Comparison of ENCODE assay signal across 8 cellular contexts in the genomic region with DNA sequence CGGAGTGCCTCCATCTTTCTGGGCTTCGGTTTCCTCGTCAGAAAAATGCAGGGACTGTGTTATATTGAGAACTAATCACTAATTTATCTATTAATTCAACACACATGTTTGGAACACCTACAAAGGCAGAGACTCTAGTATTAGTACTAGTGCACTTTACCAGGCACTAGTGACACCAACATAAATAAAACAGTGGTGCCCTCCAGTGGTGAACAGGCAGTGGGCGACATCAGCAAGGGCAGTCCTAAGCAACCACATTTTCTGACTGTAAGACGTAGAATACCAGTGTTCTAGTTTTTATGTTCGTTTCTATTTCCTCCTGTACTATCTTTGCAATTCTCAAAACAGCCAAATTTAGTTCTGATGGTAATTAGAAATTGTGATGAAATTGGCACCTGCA.
DNase-seq lines count a peak whose midpoint lies in the region; ATAC-seq, FAIRE-seq and TF ChIP-seq lines count a peak whose summit lies in the region.

No MANE protein-coding gene starts in this region.

- no peak overlapping the region for H2AK5ac ChIP-seq in mesendoderm (ENCODE audit: low read length)

- no peaks in the 10 kb centered on the region for H3K36me3 ChIP-seq in CD4-positive, CD25-positive, alpha-beta regulatory T cell (ENCODE audit: control insufficient read depth, insufficient read depth, low read length)
- H3K36me3 ChIP-seq in body of pancreas (replicated peaks in 1 of 2; ENCODE audit: insufficient read depth in 1 of 2, low read depth in 2 of 2) (no peaks in the 10 kb centered on the region), mesendoderm (ENCODE audit: control insufficient read depth, insufficient read depth, low read length) (no peaks in the 10 kb centered on the region)

- peaks cover 2% of the 10 kb centered on the region for H3K27me3 ChIP-seq in CD4-positive, CD25-positive, alpha-beta regulatory T cell (ENCODE audit: control insufficient read depth, insufficient read depth, low read length)
- H3K27me3 ChIP-seq in body of pancreas (no peaks in the 10 kb centered on the region), mesendoderm (ENCODE audit: insufficient read depth, low read length, poor library complexity) (no peaks in the 10 kb centered on the region)

- H3K4me2 ChIP-seq in mesendoderm (ENCODE audit: low read length), result no peak overlapping the region

- no peaks in the 10 kb centered on the region for H3K36me3 Mint-ChIP-seq in CD4-positive, CD25-positive, alpha-beta regulatory T cell

- no peaks in the 10 kb centered on the region for H3K4me1 ChIP-seq in CD4-positive, CD25-positive, alpha-beta regulatory T cell (ENCODE audit: control insufficient read depth, insufficient read depth, low read length, poor library complexity, severe bottlenecking)
- peaks cover 28% of the 10 kb centered on the region for H3K4me1 ChIP-seq in body of pancreas
- H3K4me1 ChIP-seq in mesendoderm (ENCODE audit: control insufficient read depth, low read depth, low read length), result peaks cover 17% of the 10 kb centered on the region

- no peaks in the 10 kb centered on the region for H3K79me2 ChIP-seq in mesendoderm (ENCODE audit: control insufficient read depth, insufficient read depth, low read length)

- peaks cover 11% of the 10 kb centered on the region for H3K27me3 Mint-ChIP-seq in CD4-positive, CD25-positive, alpha-beta regulatory T cell

- H3K56ac ChIP-seq in mesendoderm (ENCODE audit: low read length), result no peak overlapping the region

- ATAC-seq in CD4-positive, CD25-positive, alpha-beta regulatory T cell (ENCODE audit: low read depth in 2 of 2), result peak in 1 of 2 donors; percentile 50
- ATAC-seq in HG02938 (IDR thresholded peaks at IDR 0.05; ENCODE audit: unreplicated experiment), result peak; percentile 67
- no peak for ATAC-seq in body of pancreas
- ATAC-seq in GM21737 (IDR thresholded peaks at IDR 0.05; ENCODE audit: unreplicated experiment), result no peak

- no peak overlapping the region for H3K4ac ChIP-seq in mesendoderm (ENCODE audit: low read depth, low read length)

- TF ChIP-seq CTCF in body of pancreas (IDR thresholded peaks at IDR 0.05), result peak in 6 of 7 experiments; percentile 20 to 42 (median 32)

- intact Hi-C loops in body of pancreas (cut with DNase I), result no loop called here

- no peak overlapping the region for H4K8ac ChIP-seq in mesendoderm (ENCODE audit: low read depth, low read length)

- H3K27ac Mint-ChIP-seq in CD4-positive, CD25-positive, alpha-beta regulatory T cell, result no peak overlapping the region

- no peak overlapping the region for H3K4me3 Mint-ChIP-seq in CD4-positive, CD25-positive, alpha-beta regulatory T cell

- H3K4me1 Mint-ChIP-seq in CD4-positive, CD25-positive, alpha-beta regulatory T cell, result no peaks in the 10 kb centered on the region

- H2BK120ac ChIP-seq in mesendoderm (ENCODE audit: low read depth, low read length), result no peak overlapping the region

- no peaks in the 10 kb centered on the region for H3K79me1 ChIP-seq in mesendoderm (ENCODE audit: low read length)

- no peaks in the 10 kb centered on the region for H3K9me3 Mint-ChIP-seq in CD4-positive, CD25-positive, alpha-beta regulatory T cell

- no peak overlapping the region for H3K9ac ChIP-seq in mesendoderm (ENCODE audit: low read length)

- 74 to 79% methylated on average over 6 of the region's 6 CpGs for WGBS in body of pancreas, 2 donors
- no CpG with 5 or more reads among the region's 6 CpGs for WGBS in mesendoderm (ENCODE audit: extremely low coverage, insufficient coverage, low lambda C conversion rate)

- peak; percentile 75 for FAIRE-seq in GM18507 (lab: Jason Lieb, UNC)

- H3K18ac ChIP-seq in mesendoderm (ENCODE audit: low read length), result no peak overlapping the region

- DNase-seq in CD4-positive, CD25-positive, alpha-beta regulatory T cell, result peak in 2 of 3 donors; percentile 20 to 52
- DNase-seq in GM18507 (ENCODE audit: extremely low spot score, insufficient read length, low read depth) (peak; percentile 29), NCI-H82 treated with DMSO at 0.1 percent for 48 hours (lab: John Stamatoyannopoulos, UW; ENCODE audit: unreplicated experiment) (peak; percentile 1), body of pancreas (peak in 2 of 4 donors; percentile 19 to 44), mesendoderm (peak; percentile 73), ureter (ENCODE audit: low spot score) (no peak)

- no peak overlapping the region for H3K23ac ChIP-seq in mesendoderm (ENCODE audit: low read length)

- no peak overlapping the region for H4K5ac ChIP-seq in mesendoderm (ENCODE audit: low read length)

- H2BK5ac ChIP-seq in mesendoderm (ENCODE audit: low read length), result no peak overlapping the region

- no peak for TF ChIP-seq POLR2A in body of pancreas (IDR thresholded peaks at IDR 0.05)

- no peak overlapping the region for H3K27ac ChIP-seq in CD4-positive, CD25-positive, alpha-beta regulatory T cell (ENCODE audit: insufficient read depth, low read length, poor library complexity, severe bottlenecking)
- H3K27ac ChIP-seq in body of pancreas, result no peak overlapping the region
- H3K27ac ChIP-seq in mesendoderm (ENCODE audit: low read depth, low read length), result no peak overlapping the region

- no peak overlapping the region for H2BK15ac ChIP-seq in mesendoderm (replicated peaks; ENCODE audit: low read depth)

- H3K9me3 ChIP-seq in CD4-positive, CD25-positive, alpha-beta regulatory T cell (ENCODE audit: control insufficient read depth in 2 of 2, low read length in 2 of 2), result no peaks in the 10 kb centered on the region
- H3K9me3 ChIP-seq in body of pancreas, result no peaks in the 10 kb centered on the region

- H3K4me3 ChIP-seq in CD4-positive, CD25-positive, alpha-beta regulatory T cell (ENCODE audit: low read depth, low read length), result no peak overlapping the region
- H3K4me3 ChIP-seq in body of pancreas (no peak overlapping the region), mesendoderm (ENCODE audit: low read length) (no peak overlapping the region)
